ENCODE assay signal across 12 cellular contexts in genomic region chr12:11827096-11827841, GRCh38.
DNase-seq lines count a peak whose midpoint lies in the region; ATAC-seq and TF ChIP-seq lines count a peak whose summit lies in the region.
"Had no signal": no experiment of that assay in that cellular context is flagged by ENCODE, and none has a peak within 500 bp of the region (broad histone marks: within the 10 kb centered on the region; RNA-seq: fewer than 3 reads in every experiment).

No MANE protein-coding gene starts in this region.

- no peak overlapping the region for H3K4me3 Mint-ChIP-seq in CD8-positive, alpha-beta memory T cell
- H3K4me3 Mint-ChIP-seq: activated naive CD8-positive, alpha-beta T cell treated with anti-CD3 and anti-CD28 coated beads for 36 hours had no signal

- no peaks in the 10 kb centered on the region for H3K27me3 ChIP-seq in HUES64 (ENCODE audit: insufficient read depth, low read length)
- no peaks in the 10 kb centered on the region for H3K27me3 ChIP-seq in left lung
- H3K27me3 ChIP-seq in subcutaneous abdominal adipose tissue (ENCODE audit: control insufficient read depth in 5 of 5, insufficient read depth in 4 of 5, low read length in 5 of 5), result no peaks in the 10 kb centered on the region
- H3K27me3 ChIP-seq in CD8-positive, alpha-beta memory T cell (ENCODE audit: insufficient read depth, low read length, poor library complexity, severe bottlenecking), result no peaks in the 10 kb centered on the region
- H3K27me3 ChIP-seq: heart right ventricle had no signal

- peaks cover 4 to 5% (median 5%) of the 10 kb centered on the region in 3 donors for H3K4me1 Mint-ChIP-seq in CD8-positive, alpha-beta memory T cell

- no peaks in the 10 kb centered on the region for H3K27me3 Mint-ChIP-seq in CD8-positive, alpha-beta memory T cell
- H3K27me3 Mint-ChIP-seq: activated naive CD8-positive, alpha-beta T cell treated with anti-CD3 and anti-CD28 coated beads for 36 hours had no signal

- ATAC-seq in left lung (peak; percentile 50), GM19463 (IDR thresholded peaks at IDR 0.05; ENCODE audit: unreplicated experiment) (no peak), GM18498 (IDR thresholded peaks at IDR 0.05; ENCODE audit: unreplicated experiment) (no peak)

- no peak for TF ChIP-seq CTCF in left lung (IDR thresholded peaks at IDR 0.05)

- H3K36me3 Mint-ChIP-seq in CD8-positive, alpha-beta memory T cell, result peaks cover 5 to 17% (median 11%) of the 10 kb centered on the region in 3 donors

- no peak overlapping the region for H3K27ac Mint-ChIP-seq in CD8-positive, alpha-beta memory T cell
- H3K27ac Mint-ChIP-seq: activated naive CD8-positive, alpha-beta T cell treated with anti-CD3 and anti-CD28 coated beads for 36 hours had no signal

- H3K27ac ChIP-seq in HUES64 (ENCODE audit: low read depth, low read length) (peak overlapping the region; percentile 69), caudate nucleus (ENCODE audit: low read depth, low read length) (peak overlapping the region; percentile 24), left lung (peak overlapping the region; percentile 0 to 75), subcutaneous abdominal adipose tissue (ENCODE audit: low read depth, low read length) (peak overlapping the region; percentile 62)
- no peak overlapping the region for H3K27ac ChIP-seq in CD8-positive, alpha-beta memory T cell (ENCODE audit: low read depth, low read length)
- H3K27ac ChIP-seq: HL-60 had no signal

- DNase-seq in caudate nucleus (lab: John Stamatoyannopoulos, UW) (peak in 9 of 61 donors; percentile 6 to 49 (median 27)), left lung (peak in 1 of 2 donors; percentile 72)
- no peak for DNase-seq in CD8-positive, alpha-beta memory T cell
- DNase-seq: activated naive CD8-positive, alpha-beta T cell treated with anti-CD3 and anti-CD28 coated beads for 36 hours; heart right ventricle; NCI-H226; stimulated activated CD4-positive, alpha-beta T cell treated with anti-CD3 and anti-CD28 coated beads, Interleukin-12 subunit alpha, Interleukin-12 subunit beta, amount 100 ng/mL, for 4 hours had no signal

- peak overlapping the region; percentile 9 for H3K4me3 ChIP-seq in HUES64 (ENCODE audit: low read length)
- no peak overlapping the region for H3K4me3 ChIP-seq in left lung
- peak overlapping the region; percentile 5 to 59 (median 28) for H3K4me3 ChIP-seq in subcutaneous abdominal adipose tissue (ENCODE audit: low read depth in 1 of 5, low read length in 5 of 5)
- H3K4me3 ChIP-seq in CD8-positive, alpha-beta memory T cell (ENCODE audit: low read length), result no peak overlapping the region
- H3K4me3 ChIP-seq: heart right ventricle had no signal

- H3K9ac ChIP-seq in HUES64 (ENCODE audit: low read depth, low read length), result peak overlapping the region; percentile 42
- no peak overlapping the region for H3K9ac ChIP-seq in subcutaneous abdominal adipose tissue (ENCODE audit: low read length in 5 of 5)

- intact Hi-C loops in left lung (cut with DNase I), result no loop called here

- WGBS in HUES64, result 13% methylated on average over 16 of the region's 16 CpGs

- H3K36me3 ChIP-seq in HUES64 (ENCODE audit: insufficient read depth, low read length), result no peaks in the 10 kb centered on the region; the same call in 1 of the 2 replicates
- H3K36me3 ChIP-seq in left lung, result peaks cover 0 to 11% of the 10 kb centered on the region in 2 donors
- no peaks in the 10 kb centered on the region for H3K36me3 ChIP-seq in subcutaneous abdominal adipose tissue (ENCODE audit: control insufficient read depth in 5 of 5, insufficient read depth in 5 of 5, low read length in 5 of 5)
- H3K36me3 ChIP-seq in CD8-positive, alpha-beta memory T cell (ENCODE audit: insufficient read depth, low read length), result no peaks in the 10 kb centered on the region

- H3K9me3 ChIP-seq in HUES64 (ENCODE audit: insufficient read depth, low read depth, low read length), result no peaks in the 10 kb centered on the region
- no peaks in the 10 kb centered on the region for H3K9me3 ChIP-seq in left lung
- H3K9me3 ChIP-seq in subcutaneous abdominal adipose tissue (ENCODE audit: control insufficient read depth in 5 of 5, low read length in 5 of 5), result no peaks in the 10 kb centered on the region
- H3K9me3 ChIP-seq in CD8-positive, alpha-beta memory T cell (ENCODE audit: low read length), result no peaks in the 10 kb centered on the region
- H3K9me3 ChIP-seq: heart right ventricle had no signal

- POLR2A ChIA-PET in CD8-positive, alpha-beta memory T cell (lab: Charles Lee), result no interaction called here

- peaks cover 69% of the 10 kb centered on the region for H3K4me1 ChIP-seq in HUES64 (ENCODE audit: insufficient read depth, low read length)
- peaks cover 2 to 73% of the 10 kb centered on the region in 2 donors for H3K4me1 ChIP-seq in left lung
- peaks cover 7 to 54% (median 38%) of the 10 kb centered on the region in 5 donors for H3K4me1 ChIP-seq in subcutaneous abdominal adipose tissue (ENCODE audit: control insufficient read depth in 5 of 5, insufficient read depth in 5 of 5, low read length in 5 of 5)
- peaks cover 3% of the 10 kb centered on the region for H3K4me1 ChIP-seq in CD8-positive, alpha-beta memory T cell (ENCODE audit: insufficient read depth, low read length)

- CTCF ChIA-PET in CD8-positive, alpha-beta memory T cell (lab: Charles Lee), result no interaction called here

- H3K9me3 Mint-ChIP-seq in CD8-positive, alpha-beta memory T cell, result no peaks in the 10 kb centered on the region
- H3K9me3 Mint-ChIP-seq: activated naive CD8-positive, alpha-beta T cell treated with anti-CD3 and anti-CD28 coated beads for 36 hours had no signal

Comparison
In these comparisons a context has a peak if more than half of its experiments do, and no peak if none do; other contexts are left out.
1. H3K4me3 ChIP-seq: peak in HUES64 (single experiment) and subcutaneous abdominal adipose tissue (5 of 5); none in left lung (0 of 2) and CD8-positive, alpha-beta memory T cell (single experiment).